ENCODE assay signal across 21 cellular contexts in genomic region chr12:85373045-85373444, GRCh38.
"Had no signal": no experiment of that assay in that cellular context is flagged by ENCODE, and none has a peak within 500 bp of the region (broad histone marks: within the 10 kb centered on the region; RNA-seq: fewer than 3 reads in every experiment).

No MANE protein-coding gene starts in this region.

- H3K27ac ChIP-seq: coronary artery, dorsolateral prefrontal cortex, esophagus muscularis mucosa, foreskin keratinocyte, gastrocnemius medialis, heart right ventricle, left lung, lower lobe of right lung had no signal

- DNase-seq: dermis blood vessel endothelial cell; dorsolateral prefrontal cortex; effector CD4-positive, alpha-beta T cell; effector memory CD4-positive, alpha-beta T cell; foreskin keratinocyte; gastrocnemius medialis; glutamatergic neuron; head of caudate nucleus; heart right ventricle; hippocampal formation; left cardiac atrium; left lung; left ventricle myocardium superior; lower lobe of right lung; mesenchymal stem cell; mucosa of descending colon had no signal

- H3K9me3 ChIP-seq: esophagus muscularis mucosa, gastrocnemius medialis, heart right ventricle, left lung, lower lobe of right lung, mucosa of descending colon had no signal

- H3K27me3 ChIP-seq: esophagus muscularis mucosa, foreskin keratinocyte, gastrocnemius medialis, heart right ventricle, left lung had no signal

- ATAC-seq: foreskin keratinocyte, gastrocnemius medialis, heart right ventricle, left cardiac atrium, left lung, left ventricle myocardium superior, lower lobe of right lung, mucosa of descending colon had no signal

- FAIRE-seq: endothelial cell of umbilical vein, islet of Langerhans, keratinocyte had no signal

- H3K4me1 ChIP-seq: esophagus muscularis mucosa, foreskin keratinocyte, gastrocnemius medialis, heart right ventricle, left lung, lower lobe of right lung had no signal

- H3K4me3 ChIP-seq: coronary artery, dorsolateral prefrontal cortex, esophagus muscularis mucosa, gastrocnemius medialis, heart right ventricle, left lung, lower lobe of right lung, mucosa of descending colon had no signal

- H3K36me3 ChIP-seq: esophagus muscularis mucosa, gastrocnemius medialis, heart right ventricle, left lung, lower lobe of right lung had no signal
